ENCODE assay signal across 17 cellular contexts in genomic region chr6:65771946-65772345, GRCh38.
DNase-seq lines count a peak whose midpoint lies in the region; ATAC-seq and TF ChIP-seq lines count a peak whose summit lies in the region.
"Had no signal": no experiment of that assay in that cellular context is flagged by ENCODE, and none has a peak within 500 bp of the region (broad histone marks: within the 10 kb centered on the region; RNA-seq: fewer than 3 reads in every experiment).

No MANE protein-coding gene starts in this region.

- no peak overlapping the region for H3K4me3 ChIP-seq in GM23338
- H3K4me3 ChIP-seq: BLaER1 had no signal

- DNase-seq in GM23338 (ENCODE audit: low spot score) (no peak), chondrocyte (ENCODE audit: low spot score) (peak; percentile 59), nephron progenitor cell (no peak), posterior vena cava (ENCODE audit: low spot score) (peak; percentile 75), RWPE1 (ENCODE audit: low spot score) (no peak)
- DNase-seq in activated CD8-positive, alpha-beta T cell treated with anti-CD3 and anti-CD28 coated beads for 36 hours = no peak
- DNase-seq: 8988T; Calu3; CD4-positive, alpha-beta memory T cell; DMS79 treated with DMSO at 0.1 percent for 48 hours; GF-D8; HFFc6 had no signal

- H2AFZ ChIP-seq in GM23338 = no peak overlapping the region

- no peaks in the 10 kb centered on the region for H3K9me2 ChIP-seq in GM23338 (ENCODE audit: insufficient read depth)

- H3K4me1 Mint-ChIP-seq in GM23338 (no peaks in the 10 kb centered on the region), chondrocyte (ENCODE audit: low read depth) (no peaks in the 10 kb centered on the region), nephron progenitor cell (no peaks in the 10 kb centered on the region)
- no peaks in the 10 kb centered on the region for H3K4me1 Mint-ChIP-seq in activated CD8-positive, alpha-beta T cell treated with anti-CD3 and anti-CD28 coated beads for 36 hours (ENCODE audit: low read depth)
- H3K4me1 Mint-ChIP-seq: CD14-positive monocyte; CD4-positive, alpha-beta memory T cell had no signal

- H3K79me2 ChIP-seq in GM23338 (replicated peaks; ENCODE audit: insufficient read depth) = no peaks in the 10 kb centered on the region

- H3K27ac ChIP-seq in GM23338 (ENCODE audit: low read depth) (no peak overlapping the region), RWPE1 (no peak overlapping the region)
- H3K27ac ChIP-seq: BLaER1 had no signal

- H3K36me3 ChIP-seq in GM23338 (ENCODE audit: insufficient read depth) = no peaks in the 10 kb centered on the region
- H3K36me3 ChIP-seq: BLaER1 had no signal

- no peaks in the 10 kb centered on the region for H3K27me3 Mint-ChIP-seq in GM23338 (ENCODE audit: insufficient read depth, low read depth, poor library complexity)
- peaks cover 2% of the 10 kb centered on the region for H3K27me3 Mint-ChIP-seq in chondrocyte (ENCODE audit: low read depth)
- no peaks in the 10 kb centered on the region for H3K27me3 Mint-ChIP-seq in nephron progenitor cell (ENCODE audit: low read depth, poor library complexity)
- no peaks in the 10 kb centered on the region for H3K27me3 Mint-ChIP-seq in activated CD8-positive, alpha-beta T cell treated with anti-CD3 and anti-CD28 coated beads for 36 hours
- H3K27me3 Mint-ChIP-seq: CD4-positive, alpha-beta memory T cell had no signal

- H3K27me3 ChIP-seq in GM23338 (ENCODE audit: insufficient read depth) = no peaks in the 10 kb centered on the region
- H3K27me3 ChIP-seq: BLaER1 had no signal

- ATAC-seq in GM23338 = no peak
- ATAC-seq in activated CD8-positive, alpha-beta T cell treated with anti-CD3 and anti-CD28 coated beads for 36 hours = no peak
- no peak for ATAC-seq in GM18873 (IDR thresholded peaks at IDR 0.05; ENCODE audit: low FRiP score, unreplicated experiment)
- no peak for ATAC-seq in HG03135 (IDR thresholded peaks at IDR 0.05; ENCODE audit: unreplicated experiment)
- ATAC-seq: HCT116 had no signal

- H4K20me1 ChIP-seq in GM23338 (replicated peaks; ENCODE audit: insufficient read depth) = no peaks in the 10 kb centered on the region
- H4K20me1 ChIP-seq: BLaER1 had no signal

- no peak overlapping the region for H3K4me2 ChIP-seq in GM23338
- H3K4me2 ChIP-seq: BLaER1 had no signal

- H3K4me1 ChIP-seq in GM23338 (ENCODE audit: insufficient read depth) = no peaks in the 10 kb centered on the region; the same call in 1 of the 2 replicates
- H3K4me1 ChIP-seq: BLaER1 had no signal

- CTCF ChIA-PET in activated CD8-positive, alpha-beta T cell treated with anti-CD3 and anti-CD28 coated beads for 36 hours (lab: Charles Lee) = no interaction called here
- CTCF ChIA-PET in RWPE1 (lab: Yijun Ruan, JAX) = no interaction called here

- peaks cover 8% of the 10 kb centered on the region; the same call in 2 of the 3 replicates for H3K9me3 Mint-ChIP-seq in GM23338
- H3K9me3 Mint-ChIP-seq in chondrocyte (ENCODE audit: low read depth) = peaks cover 3% of the 10 kb centered on the region
- no peaks in the 10 kb centered on the region for H3K9me3 Mint-ChIP-seq in nephron progenitor cell
- peaks cover 7% of the 10 kb centered on the region for H3K9me3 Mint-ChIP-seq in activated CD8-positive, alpha-beta T cell treated with anti-CD3 and anti-CD28 coated beads for 36 hours

- H3K4me3 Mint-ChIP-seq in GM23338 (no peak overlapping the region), chondrocyte (ENCODE audit: unreplicated experiment) (no peak overlapping the region), nephron progenitor cell (no peak overlapping the region)
- H3K4me3 Mint-ChIP-seq in activated CD8-positive, alpha-beta T cell treated with anti-CD3 and anti-CD28 coated beads for 36 hours = no peak overlapping the region
- H3K4me3 Mint-ChIP-seq: CD14-positive monocyte; CD4-positive, alpha-beta memory T cell; HFFc6 had no signal

- H3F3A ChIP-seq in GM23338 (replicated peaks; ENCODE audit: low read depth) = no peaks in the 10 kb centered on the region

- intact Hi-C loops in posterior vena cava (cut with DNase I) = no loop called here
- intact Hi-C loops in activated CD8-positive, alpha-beta T cell treated with anti-CD3 and anti-CD28 coated beads for 36 hours (cut with micrococcal nuclease) = no loop called here

- H3K36me3 Mint-ChIP-seq in GM23338 (ENCODE audit: low read depth) (no peaks in the 10 kb centered on the region; the same call in 2 of the 3 replicates), chondrocyte (ENCODE audit: low read depth) (no peaks in the 10 kb centered on the region), nephron progenitor cell (ENCODE audit: low read depth) (no peaks in the 10 kb centered on the region)
- H3K36me3 Mint-ChIP-seq in activated CD8-positive, alpha-beta T cell treated with anti-CD3 and anti-CD28 coated beads for 36 hours (ENCODE audit: low read depth) = no peaks in the 10 kb centered on the region
- H3K36me3 Mint-ChIP-seq: CD14-positive monocyte; CD4-positive, alpha-beta memory T cell had no signal

- POLR2A ChIA-PET in activated CD8-positive, alpha-beta T cell treated with anti-CD3 and anti-CD28 coated beads for 36 hours (lab: Charles Lee) = no interaction called here
- POLR2A ChIA-PET in RWPE1 (lab: Yijun Ruan, JAX; ENCODE audit: low non-redundant PET) = no interaction called here

- H3K27ac Mint-ChIP-seq in GM23338 (0 out of 2 replicates have a peak overlapping the region, but pooled peaks have one; percentile 6), chondrocyte (ENCODE audit: unreplicated experiment) (no peak overlapping the region), nephron progenitor cell (peak overlapping the region; percentile 68)
- no peak overlapping the region for H3K27ac Mint-ChIP-seq in activated CD8-positive, alpha-beta T cell treated with anti-CD3 and anti-CD28 coated beads for 36 hours
- H3K27ac Mint-ChIP-seq: CD4-positive, alpha-beta memory T cell; HFFc6 had no signal

- TF ChIP-seq CTCF in GM23338 (conservative IDR thresholded peaks at IDR 0.05; ENCODE audit: low read depth in 2 of 2) (no peak), chondrocyte (IDR thresholded peaks at IDR 0.05) (no peak), nephron progenitor cell (IDR thresholded peaks at IDR 0.05) (no peak), RWPE1 (conservative IDR thresholded peaks at IDR 0.05; ENCODE audit: low read depth) (no peak)
- no peak for TF ChIP-seq CTCF in activated CD8-positive, alpha-beta T cell treated with anti-CD3 and anti-CD28 coated beads for 36 hours (IDR thresholded peaks at IDR 0.05)

TF ChIP-seq in GM23338, 12 proteins besides CTCF, POLR2A, EP300 and RAD21:
- TF ChIP-seq STAT1 (IDR thresholded peaks at IDR 0.05; ENCODE audit: unreplicated experiment) = no peak
- TF ChIP-seq CREB1 (CRISPR knock-in tag; IDR thresholded peaks at IDR 0.05; ENCODE audit: low read depth) = no peak
- TF ChIP-seq REST (IDR thresholded peaks at IDR 0.05; ENCODE audit: unreplicated experiment) = no peak
- no peak for TF ChIP-seq EZH2phosphoT487 (IDR thresholded peaks at IDR 0.05; ENCODE audit: unreplicated experiment)
- TF ChIP-seq EZH2 (IDR thresholded peaks at IDR 0.05; ENCODE audit: low read depth, unreplicated experiment) = no peak
- no peak for TF ChIP-seq POLR2AphosphoS5 (IDR thresholded peaks at IDR 0.05; ENCODE audit: low read depth)
- no peak for TF ChIP-seq ETS1 (IDR thresholded peaks at IDR 0.05)

Comparison
In these comparisons a context has a peak if more than half of its experiments do, and no peak if none do; other contexts are left out.
1. DNase-seq: peak in chondrocyte (single experiment) and posterior vena cava (single experiment); none in GM23338 (single experiment), nephron progenitor cell (single experiment), activated CD8-positive, alpha-beta T cell treated with anti-CD3 and anti-CD28 coated beads for 36 hours (single experiment) and RWPE1 (single experiment).
2. H3K27ac Mint-ChIP-seq: peak in GM23338 (single experiment) and nephron progenitor cell (single experiment); none in chondrocyte (single experiment) and activated CD8-positive, alpha-beta T cell treated with anti-CD3 and anti-CD28 coated beads for 36 hours (single experiment).